16 cellular contexts compared by ENCODE assay signal in the genomic region with DNA sequence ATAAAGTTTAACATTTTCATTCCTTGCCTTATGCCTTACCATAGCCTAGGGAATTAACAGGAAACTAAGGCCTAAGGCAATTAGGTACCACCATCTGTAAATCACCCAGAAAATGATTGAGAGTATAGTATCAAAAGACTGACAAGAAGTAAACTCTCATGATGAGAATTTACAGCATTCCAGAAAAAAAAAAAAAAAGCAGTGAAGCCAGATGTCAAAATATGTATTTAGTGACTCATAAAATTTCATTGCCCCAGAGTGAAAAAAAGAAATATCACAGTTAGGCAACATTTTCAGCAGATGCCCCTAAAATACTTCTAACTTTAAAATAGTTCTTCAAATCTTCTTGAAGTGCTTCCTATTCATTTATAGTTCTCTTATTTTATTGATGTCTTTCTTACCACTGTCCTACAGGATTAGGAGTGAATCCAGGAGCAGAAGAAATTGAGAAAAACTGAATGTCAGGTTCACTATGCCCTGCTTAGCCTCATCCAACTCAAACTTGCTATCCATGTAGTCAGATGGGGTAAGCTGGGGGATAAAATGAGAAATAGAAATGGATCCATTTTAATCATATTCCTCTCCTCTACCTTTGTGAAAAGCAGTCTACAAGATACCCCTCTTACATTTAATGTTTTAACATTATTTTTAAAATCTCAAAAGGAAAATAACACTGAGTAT. TPM values are rescaled to one million over a fixed set of nuclear protein-coding genes. Genes with fewer than 3 reads are reported as not detected.
DNase-seq lines count a peak whose midpoint lies in the region; ATAC-seq, FAIRE-seq and TF ChIP-seq lines count a peak whose summit lies in the region.
"Had no signal": no experiment of that assay in that cellular context is flagged by ENCODE, and none has a peak within 500 bp of the region (broad histone marks: within the 10 kb centered on the region; RNA-seq: fewer than 3 reads in every experiment).

No MANE protein-coding gene starts in this region.

- H3K9me3 ChIP-seq in A549 (no peaks in the 10 kb centered on the region), HCT116 (ENCODE audit: control insufficient read depth in 1 of 2, insufficient read depth in 1 of 2, low read depth in 1 of 2, low read length in 2 of 2) (no peaks in the 10 kb centered on the region), fibroblast of lung (ENCODE audit: control insufficient read depth, insufficient read depth, low read depth, low read length) (no peaks in the 10 kb centered on the region)
- H3K9me3 ChIP-seq: vagina had no signal

- no peak overlapping the region for H3K4me3 ChIP-seq in A549
- H3K4me3 ChIP-seq in HCT116 (replicated peaks in 1 of 2; ENCODE audit: low read depth in 1 of 2, low read length in 2 of 2): no peak overlapping the region
- H3K4me3 ChIP-seq in fibroblast of lung (replicated peaks in 1 of 4; ENCODE audit: control extremely low read depth in 1 of 4, insufficient read depth in 1 of 4, low read depth in 3 of 4, low read length in 4 of 4): no peak overlapping the region
- H3K4me3 ChIP-seq: vagina had no signal

- H3K9ac ChIP-seq in HCT116 (ENCODE audit: low read length) (no peak overlapping the region), fibroblast of lung (ENCODE audit: insufficient read depth, low read length) (no peak overlapping the region)

- 0 out of 2 replicates have a peak, but pooled peaks cover 5% of the 10 kb centered on the region for H3K9me2 ChIP-seq in HCT116 (ENCODE audit: insufficient read depth)

- intact Hi-C loops in HCT116 (cut with micrococcal nuclease) (no loop called here), head of caudate nucleus (cut with DNase I) (no loop called here)

- H3K27me3 ChIP-seq in HCT116 (ENCODE audit: insufficient read depth, low read length) (no peaks in the 10 kb centered on the region), fibroblast of lung (ENCODE audit: control insufficient read depth, insufficient read depth, low read length) (no peaks in the 10 kb centered on the region)
- H3K27me3 ChIP-seq: vagina had no signal

- H4K20me1 ChIP-seq in HCT116 (ENCODE audit: insufficient read depth): no peaks in the 10 kb centered on the region; the same call in 1 of the 2 replicates
- H4K20me1 ChIP-seq in fibroblast of lung (ENCODE audit: control insufficient read depth, extremely low read depth, insufficient read depth, low read length): no peaks in the 10 kb centered on the region

- no peaks in the 10 kb centered on the region for H3K36me3 ChIP-seq in HCT116 (ENCODE audit: control insufficient read depth in 1 of 2, insufficient read depth in 2 of 2, low read length in 2 of 2)
- H3K36me3 ChIP-seq in fibroblast of lung (ENCODE audit: control insufficient read depth, insufficient read depth, low read length): no peaks in the 10 kb centered on the region
- H3K36me3 ChIP-seq: vagina had no signal

- POLR2A ChIA-PET in A549 (lab: Yijun Ruan, JAX): no interaction called here
- POLR2A ChIA-PET in HCT116 (lab: Charles Lee): no interaction called here

- TF ChIP-seq CTCF in A549 (IDR thresholded peaks at IDR 0.05) (no peak), HCT116 (IDR thresholded peaks at IDR 0.05 in 2 of 3, conservative IDR thresholded peaks at IDR 0.05 in 1 of 3; ENCODE audit: borderline replicate concordance in 1 of 3, insufficient read depth in 1 of 3, low read depth in 2 of 3, low read length in 2 of 3) (no peak), fibroblast of lung (conservative IDR thresholded peaks at IDR 0.05 in 1 of 2, IDR thresholded peaks at IDR 0.05 in 1 of 2; ENCODE audit: low read depth in 1 of 2, low read length in 2 of 2) (no peak)

- H3K4me2 ChIP-seq in A549 (peak overlapping the region; percentile 62), HCT116 (ENCODE audit: low read length) (peak overlapping the region; percentile 11; the same call in 1 of the 2 replicates), fibroblast of lung (ENCODE audit: extremely low read depth, insufficient read depth, low read length) (peak overlapping the region; percentile 62)

- TF ChIP-seq RAD21 in A549 (conservative IDR thresholded peaks at IDR 0.05 in 1 of 2, IDR thresholded peaks at IDR 0.05 in 1 of 2): 0 out of 5 replicates have a peak, but pooled peaks of 1 of the 2 experiments have one; percentile 33
- TF ChIP-seq RAD21 in HCT116 (IDR thresholded peaks at IDR 0.05; ENCODE audit: low read depth): no peak

- no peaks in the 10 kb centered on the region for H3K79me2 ChIP-seq in HCT116 (ENCODE audit: insufficient read depth, low read length)
- no peaks in the 10 kb centered on the region for H3K79me2 ChIP-seq in fibroblast of lung (ENCODE audit: control insufficient read depth, insufficient read depth, low read length)

- ATAC-seq in A549: peak; percentile 34 to 65; a peak in 3 of 6 replicates
- no peak for ATAC-seq in HCT116
- ATAC-seq in GM21619 (IDR thresholded peaks at IDR 0.05; ENCODE audit: unreplicated experiment): no peak

- no peak for TF ChIP-seq POLR2A in A549 (IDR thresholded peaks at IDR 0.05; ENCODE audit: low read length)
- no peak for TF ChIP-seq POLR2A in HCT116 (IDR thresholded peaks at IDR 0.05; ENCODE audit: borderline replicate concordance, extremely low read depth, insufficient read depth, insufficient read length)

- H2AFZ ChIP-seq in HCT116 (ENCODE audit: low read depth, low read length, poor library complexity, severe bottlenecking) (peak overlapping the region; percentile 29), fibroblast of lung (ENCODE audit: low read length) (no peak overlapping the region)

- RAD21 ChIA-PET in HCT116 (lab: Charles Lee; ENCODE audit: low non-redundant PET in 1 of 2, low total read pairs in 2 of 2, uncharacterized antibody in 2 of 2, unreplicated experiment in 2 of 2): no interaction called here

- no peak for FAIRE-seq in A549 (lab: Jason Lieb, UNC)
- FAIRE-seq: frontal cortex had no signal

- CTCF ChIA-PET in A549 (lab: Yijun Ruan, JAX): interaction anchor here (1.6 kb wide), 1 partner anchor 9 kb away, joined by 3 read pairs; no protein-coding TSS in a partner anchor
- CTCF ChIA-PET in HCT116 (lab: Charles Lee): no interaction called here

- DNase-seq in A549 (ENCODE audit: low read depth in 1 of 2, low spot score in 1 of 2) (peak in 1 of 2 experiments; percentile 10), HCT116 (ENCODE audit: low read depth, low spot score) (no peak), SIG-M5 treated with dmso at 0.1 percent for 504 hours (lab: John Stamatoyannopoulos, UW; ENCODE audit: unreplicated experiment) (peak; percentile 44), fibroblast of lung (ENCODE audit: low read depth in 2 of 2) (peak; percentile 14 to 68), head of caudate nucleus (no peak)
- DNase-seq in activated CD8-positive, alpha-beta memory T cell treated with anti-CD3 and anti-CD28 coated beads, Interleukin-2, amount 50 U/mL, for 48 hours: no peak
- no peak for DNase-seq in activated CD4-positive, alpha-beta T cell treated with anti-CD3 and anti-CD28 coated beads, Interleukin-2, amount 50 U/mL, for 48 hours
- DNase-seq: activated naive CD8-positive, alpha-beta T cell treated with anti-CD3 and anti-CD28 coated beads for 36 hours; islet precursor cell; MM.1S; NCI-H524; SHP77 treated with DMSO at 0.1 percent for 48 hours had no signal

- no TSS peak for BruUV-seq in HCT116 (replicated peaks; lab: Mats Ljungman, UMichigan)

- peaks cover 25% of the 10 kb centered on the region for H3K4me1 ChIP-seq in A549
- H3K4me1 ChIP-seq in HCT116 (ENCODE audit: control insufficient read depth in 1 of 2, insufficient read depth in 2 of 2, low read length in 2 of 2): peaks cover 9 to 15% of the 10 kb centered on the region in 2 experiments; a peak in 2 of 4 replicates
- H3K4me1 ChIP-seq in fibroblast of lung (ENCODE audit: control insufficient read depth, extremely low read depth, insufficient read depth, low read length): peaks cover 5% of the 10 kb centered on the region
- H3K4me1 ChIP-seq: vagina had no signal

- H3K27ac ChIP-seq in A549: peak overlapping the region in 1 of 2 experiments; percentile 59; a peak in 3 of 6 replicates
- no peak overlapping the region for H3K27ac ChIP-seq in HCT116 (ENCODE audit: low read depth, low read length)
- no peak overlapping the region for H3K27ac ChIP-seq in fibroblast of lung (ENCODE audit: insufficient read depth, low read length)
- H3K27ac ChIP-seq: vagina, VCaP had no signal

- TF ChIP-seq EP300 in A549 (IDR thresholded peaks at IDR 0.05): no peak

TF ChIP-seq in A549, 52 proteins besides CTCF, POLR2A, EP300 and RAD21 (continues in another document):
- TF ChIP-seq SMC3 (IDR thresholded peaks at IDR 0.05): peak; percentile 9; the same call in 1 of the 3 replicates
- no peak for TF ChIP-seq HOXA7 (CRISPR knock-in tag; IDR thresholded peaks at IDR 0.05)
- no peak for TF ChIP-seq PHF8 (IDR thresholded peaks at IDR 0.05; ENCODE audit: borderline replicate concordance, low read depth)
- TF ChIP-seq HOXB5 (CRISPR knock-in tag; IDR thresholded peaks at IDR 0.05): no peak

TF ChIP-seq in HCT116, 20 proteins besides CTCF, POLR2A, EP300 and RAD21 (continues in another document):
- no peak for TF ChIP-seq POLR2AphosphoS5 (IDR thresholded peaks at IDR 0.05; ENCODE audit: low read depth, low read length)
- no peak for TF ChIP-seq CEBPB (IDR thresholded peaks at IDR 0.05; ENCODE audit: low read depth)
- TF ChIP-seq, protein P1, sequence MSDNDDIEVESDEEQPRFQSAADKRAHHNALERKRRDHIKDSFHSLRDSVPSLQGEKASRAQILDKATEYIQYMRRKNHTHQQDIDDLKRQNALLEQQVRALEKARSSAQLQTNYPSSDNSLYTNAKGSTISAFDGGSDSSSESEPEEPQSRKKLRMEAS (IDR thresholded peaks at IDR 0.05): no peak
- TF ChIP-seq YY1 (IDR thresholded peaks at IDR 0.05; ENCODE audit: extremely low read depth, insufficient replicate concordance, low read depth, low read length): no peak
- TF ChIP-seq, protein P2, sequence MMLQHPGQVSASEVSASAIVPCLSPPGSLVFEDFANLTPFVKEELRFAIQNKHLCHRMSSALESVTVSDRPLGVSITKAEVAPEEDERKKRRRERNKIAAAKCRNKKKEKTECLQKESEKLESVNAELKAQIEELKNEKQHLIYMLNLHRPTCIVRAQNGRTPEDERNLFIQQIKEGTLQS (IDR thresholded peaks at IDR 0.05): no peak
- no peak for TF ChIP-seq SP1 (IDR thresholded peaks at IDR 0.05; ENCODE audit: low read depth)
- no peak for TF ChIP-seq SIN3A (IDR thresholded peaks at IDR 0.05; ENCODE audit: low read depth)
- no peak for TF ChIP-seq TCF7L2 (IDR thresholded peaks at IDR 0.05; ENCODE audit: borderline replicate concordance, extremely low read depth, insufficient read depth, insufficient read length)

RNA-seq across cellular contexts. Expression of a gene that starts 57.3 kb away (rescaled TPM):
- polyA plus RNA-seq in A549 (2011; rRNA removed) (75.0 and 76.3 TPM in 2 replicates), A549 (2017; fragmentation: RNase III; extraction: RNeasy Plus Mini Kit Qiagen cat#74134 plus additional on column Dnase treatment) (53.9 to 69.8 TPM (median 59.6 TPM) in 3 replicates), fibroblast of lung (66.5 and 96.4 TPM in 2 replicates)
- polyA plus RNA-seq in A549 (2012; cell fraction: cytosol; rRNA removed): 18.7 and 19.6 TPM in 2 replicates
- polyA plus RNA-seq in A549 (2012; cell fraction: nucleus; rRNA removed): 8.1 and 15.3 TPM in 2 replicates
- 25.6 and 30.5 TPM in 2 replicates for polyA minus RNA-seq in A549 (2011; rRNA and poly(A)+ RNA removed)
- total RNA-seq in HCT116 (2021; ENCODE audit: unreplicated experiment) (52.5 TPM), fibroblast of lung (104 and 113 TPM in 2 replicates)
- 20.7 and 34.5 TPM in 2 replicates for polyA plus RNA-seq in HCT116 (2012)
- polyA plus RNA-seq in fibroblast of lung (2012): 44.1 and 57.6 TPM in 2 replicates
- 5.0 and 15.7 TPM in 2 replicates for polyA minus RNA-seq in fibroblast of lung (ENCODE audit: low replicate concordance)

Comparison
In these comparisons a context has a peak if more than half of its experiments do, and no peak if none do; other contexts are left out.
1. ATAC-seq: peak in A549 (2 of 2); none in HCT116 (single experiment) and GM21619 (single experiment).
2. DNase-seq: peak in SIG-M5 treated with dmso at 0.1 percent for 504 hours (single experiment) and fibroblast of lung (2 of 2); none in HCT116 (single experiment), activated CD8-positive, alpha-beta memory T cell treated with anti-CD3 and anti-CD28 coated beads, Interleukin-2, amount 50 U/mL, for 48 hours (single experiment), activated CD4-positive, alpha-beta T cell treated with anti-CD3 and anti-CD28 coated beads, Interleukin-2, amount 50 U/mL, for 48 hours (0 of 2) and head of caudate nucleus (0 of 42).
3. H3K4me2 ChIP-seq: peak in every context shown above with its lines; median percentile 62 in A549; 62 in fibroblast of lung; 11 in HCT116.